Comparison of ENCODE assay signal across 1 cellular context in genomic region chr2:234911271-234911670, GRCh38.
TF ChIP-seq lines count a peak whose summit lies in the region.

No MANE protein-coding gene starts in this region.

TF ChIP-seq in GM23338, 12 proteins besides CTCF, POLR2A, EP300 and RAD21 (continued from another document):
- TF ChIP-seq ETS1 (IDR thresholded peaks at IDR 0.05) (no peak), CREB1 (CRISPR knock-in tag; IDR thresholded peaks at IDR 0.05; ENCODE audit: low read depth) (no peak), NANOG (IDR thresholded peaks at IDR 0.05; ENCODE audit: borderline replicate concordance) (no peak), JUNB (IDR thresholded peaks at IDR 0.05; ENCODE audit: unreplicated experiment) (no peak), ZNF114 (CRISPR knock-in tag; IDR thresholded peaks at IDR 0.05) (no peak), REST (IDR thresholded peaks at IDR 0.05; ENCODE audit: unreplicated experiment) (no peak), ZNF331 (CRISPR knock-in tag; IDR thresholded peaks at IDR 0.05; ENCODE audit: low read depth) (no peak), EZH2phosphoT487 (IDR thresholded peaks at IDR 0.05; ENCODE audit: unreplicated experiment) (no peak)
